In the genomic region with DNA sequence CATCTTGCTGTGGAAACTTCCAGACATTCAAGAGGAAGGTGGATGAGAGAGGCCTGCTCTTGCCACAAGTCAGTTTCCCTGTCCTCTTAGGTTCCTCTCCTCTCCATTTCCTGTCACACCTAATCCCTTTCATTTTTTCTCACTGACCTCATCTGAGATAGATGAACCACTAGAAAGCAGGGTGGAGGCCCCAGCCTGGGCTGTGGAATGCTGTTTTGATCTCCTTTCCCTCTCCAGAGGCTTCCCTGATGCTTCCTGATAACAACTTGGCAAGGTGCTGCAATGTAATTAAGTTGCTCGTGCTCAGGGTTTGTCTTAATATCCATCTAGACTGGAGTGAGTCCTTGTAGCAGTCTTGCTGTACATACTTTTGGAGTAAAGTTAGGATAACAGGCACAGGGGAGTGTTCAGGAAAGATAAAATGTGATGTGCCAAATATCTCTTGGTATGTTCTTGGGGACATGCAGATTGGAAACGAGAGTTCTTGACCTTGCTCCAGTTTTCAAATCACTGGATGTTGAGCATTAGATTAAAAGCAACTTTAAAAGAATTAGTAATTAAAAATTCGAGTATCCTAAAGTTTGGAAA, we compare ENCODE assay signal across 8 cellular contexts. TPM values are rescaled to one million over a fixed set of nuclear protein-coding genes. Genes with fewer than 3 reads are reported as not detected.
A peak's percentile ranks its signal among the peaks of the same experiment; 100 is the strongest.
DNase-seq lines count a peak whose midpoint lies in the region; ATAC-seq, FAIRE-seq and TF ChIP-seq lines count a peak whose summit lies in the region.

No MANE protein-coding gene starts in this region.

- WGBS in aorta, 2 donors = 36 to 41% methylated on average over 3 of the region's 3 CpGs

- TF ChIP-seq CTCF in CD14-positive monocyte (IDR thresholded peaks at IDR 0.05) (no peak), astrocyte of the spinal cord (IDR thresholded peaks at IDR 0.05; ENCODE audit: low read depth, low read length) (no peak), brain microvascular endothelial cell (IDR thresholded peaks at IDR 0.05; ENCODE audit: low read depth, low read length, missing control alignments) (no peak)

- no peak for DNase-seq in CD14-positive monocyte (ENCODE audit: low spot score)
- peak; percentile 43 for DNase-seq in HTR-8/SVneo (ENCODE audit: insufficient read length, low spot score)
- peak; percentile 29 for DNase-seq in astrocyte of the spinal cord (ENCODE audit: low read depth, low spot score)
- DNase-seq in mucosa of gallbladder (ENCODE audit: low spot score) = peak; percentile 41
- DNase-seq in NCI-H2227 treated with DMSO at 0.1 percent for 48 hours (lab: John Stamatoyannopoulos, UW) = no peak
- DNase-seq in GM12892 (ENCODE audit: insufficient read length) = no peak
- no peak for DNase-seq in aorta
- DNase-seq in brain microvascular endothelial cell = no peak

- no peaks in the 10 kb centered on the region for H3K9me3 ChIP-seq in aorta (ENCODE audit: control insufficient read depth, low read length)

- no peak overlapping the region for H3K4me3 Mint-ChIP-seq in CD14-positive monocyte

- H3K36me3 ChIP-seq in aorta (ENCODE audit: control insufficient read depth in 1 of 2, insufficient read depth in 2 of 2, low read length in 1 of 2) (peaks cover 6 to 11% of the 10 kb centered on the region in 2 donors), brain microvascular endothelial cell (replicated peaks) (peaks cover 30% of the 10 kb centered on the region)

- in situ Hi-C loops in astrocyte of the spinal cord (cut with HindIII; ENCODE audit: low sequenced_read_pairs) (no loop called here), brain microvascular endothelial cell (cut with HindIII; ENCODE audit: low pct_ligation_motif_present, low sequenced_read_pairs) (no loop called here)

- no peak for TF ChIP-seq POLR2A in GM12892 (IDR thresholded peaks at IDR 0.05; ENCODE audit: low read depth, low read length)

- H3K4me3 ChIP-seq in astrocyte of the spinal cord (ENCODE audit: low read depth, low read length) = no peak overlapping the region
- H3K4me3 ChIP-seq in aorta (ENCODE audit: low read length in 2 of 2) = no peak overlapping the region
- no peak overlapping the region for H3K4me3 ChIP-seq in brain microvascular endothelial cell (ENCODE audit: low read depth, low read length)

- peaks cover 11% of the 10 kb centered on the region for H3K4me1 Mint-ChIP-seq in CD14-positive monocyte

- intact Hi-C loops in CD14-positive monocyte (cut with micrococcal nuclease) = no loop called here
- intact Hi-C loops in aorta (cut with DNase I) = no loop called here

- peak overlapping the region in 1 of 2 donors; percentile 40 for H3K27ac ChIP-seq in aorta (ENCODE audit: low read depth in 1 of 2, low read length in 2 of 2)
- H3K27ac ChIP-seq in brain microvascular endothelial cell = no peak overlapping the region

- H3K36me3 Mint-ChIP-seq in CD14-positive monocyte = peaks cover 30 to 42% of the 10 kb centered on the region in 2 donors

- FAIRE-seq in HTR-8/SVneo (lab: Jason Lieb, UNC) (no peak), GM12892 (lab: Jason Lieb, UNC) (no peak)

- H3K27me3 ChIP-seq in aorta (ENCODE audit: control insufficient read depth in 1 of 2, insufficient read depth in 2 of 2, low read length in 1 of 2) (no peaks in the 10 kb centered on the region), brain microvascular endothelial cell (replicated peaks) (no peaks in the 10 kb centered on the region)

- H3K4me1 ChIP-seq in aorta (ENCODE audit: control insufficient read depth in 1 of 2, insufficient read depth in 2 of 2, low read length in 2 of 2) = peaks cover 0 to 5% of the 10 kb centered on the region in 2 donors

- H3K27me3 Mint-ChIP-seq in CD14-positive monocyte (ENCODE audit: low read depth in 3 of 3) = no peaks in the 10 kb centered on the region

- peaks cover 0 to 2% (median 0%) of the 10 kb centered on the region in 7 donors for H3K9me3 Mint-ChIP-seq in CD14-positive monocyte

- peak overlapping the region in 5 of 7 donors; percentile 10 to 74 (median 70) for H3K27ac Mint-ChIP-seq in CD14-positive monocyte

- no peak for ATAC-seq in aorta (ENCODE audit: low FRiP score)

RNA-seq across cellular contexts. Expression of a gene that starts 11.2 kb away (rescaled TPM):
- polyA plus RNA-seq in CD14-positive monocyte = 1 to 10 TPM; 5.6 to 7.3 TPM
- 25.7 TPM for total RNA-seq in mucosa of gallbladder
- 26.8 TPM for polyA plus RNA-seq in GM12892 (2012; ENCODE audit: missing spikeins)
- 10 to 100 TPM; 18.7 to 26.2 TPM for total RNA-seq in aorta
- 10 to 100 TPM; 11.4 to 14.8 TPM for polyA plus RNA-seq in aorta

RNA-seq across cellular contexts. Expression of a gene that starts 11.8 kb away (rescaled TPM):
- 10 to 100 TPM; 27.8 to 30.6 TPM for polyA plus RNA-seq in CD14-positive monocyte
- total RNA-seq in mucosa of gallbladder = 24.4 TPM
- 92.9 TPM for polyA plus RNA-seq in GM12892 (2012; ENCODE audit: missing spikeins)
- total RNA-seq in aorta = 10 to 100 TPM; 24.0 to 39.5 TPM
- 10 to 100 TPM; 14.8 to 30.3 TPM for polyA plus RNA-seq in aorta

Comparison
In these comparisons a context has a peak if more than half of its experiments do, and no peak if none do; other contexts are left out.
1. DNase-seq: peak in HTR-8/SVneo (single experiment), astrocyte of the spinal cord (single experiment) and mucosa of gallbladder (single experiment); none in CD14-positive monocyte (single experiment), NCI-H2227 treated with DMSO at 0.1 percent for 48 hours (single experiment), GM12892 (single experiment), aorta (0 of 2) and brain microvascular endothelial cell (single experiment).